22 cellular contexts compared by ENCODE assay signal in the genomic region with DNA sequence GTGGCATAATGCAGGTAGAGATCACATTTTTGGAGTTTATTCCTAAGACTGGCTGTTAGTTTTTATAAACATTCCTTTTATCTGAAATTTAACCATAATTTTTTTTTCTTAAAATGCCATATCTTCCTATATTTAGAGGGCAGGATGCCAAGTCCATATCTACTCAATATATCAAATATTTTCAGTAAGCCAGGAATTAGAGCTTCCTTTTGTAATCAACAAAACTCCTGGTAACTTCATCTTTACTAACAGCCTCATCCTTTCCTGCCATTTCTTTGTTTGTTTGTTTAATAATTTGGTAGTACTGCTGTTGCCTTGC.
"Had no signal": no experiment of that assay in that cellular context is flagged by ENCODE, and none has a peak within 500 bp of the region (broad histone marks: within the 10 kb centered on the region; RNA-seq: fewer than 3 reads in every experiment).

No MANE protein-coding gene starts in this region.

- H3K36me3 ChIP-seq: adrenal gland had no signal

- H3K27ac ChIP-seq: adrenal gland, SK-N-MC had no signal

- H3K9me3 ChIP-seq: adrenal gland had no signal

- H3K27me3 ChIP-seq: adrenal gland had no signal

- DNase-seq: activated B cell treated with CpG ODN at 0.5 μM for 24 hours; activated CD4-positive, alpha-beta memory T cell treated with anti-CD3 and anti-CD28 coated beads for 36 hours; activated CD4-positive, alpha-beta T cell treated with anti-CD3 and anti-CD28 coated beads for 1 hour; activated CD4-positive, alpha-beta T cell treated with anti-CD3 and anti-CD28 coated beads, Interleukin-2, amount 10 ng/mL, durations not matched to agents 7 days and 5 days; activated gamma-delta T cell; activated naive CD4-positive, alpha-beta T cell treated with anti-CD3 and anti-CD28 coated beads, Interleukin-2, amount 10 ng/mL, durations not matched to agents 7 days and 5 days; activated naive CD8-positive, alpha-beta T cell treated with anti-CD3 and anti-CD28 coated beads, Interleukin-2, amount 10 ng/mL, durations not matched to agents 7 days and 5 days; activated T-cell treated with anti-CD3 and anti-CD28 coated beads for 4 hours; activated T-cell treated with anti-CD3 and anti-CD28 coated beads, Interleukin-2, amount 50 U/mL, for 48 hours; adrenal gland; Kasumi-1; KBM-7; NCI-H1930; NCI-H2171; NCI-H2227 treated with DMSO at 0.1 percent for 48 hours; NCI-H526 treated with DMSO at 0.1 percent for 48 hours; NCI-H82; T-cell; T-helper 2 cell; T1000 had no signal

- H3K4me1 ChIP-seq: adrenal gland had no signal

- ATAC-seq: activated T-helper 17 cell treated with anti-CD3 and anti-CD28 coated beads, Interleukin-2, amount 50 U/mL, for 72 hours; T-cell had no signal

- H3K4me3 ChIP-seq: adrenal gland, SK-N-MC had no signal
